28 cellular contexts compared by ENCODE assay signal in the genomic region with DNA sequence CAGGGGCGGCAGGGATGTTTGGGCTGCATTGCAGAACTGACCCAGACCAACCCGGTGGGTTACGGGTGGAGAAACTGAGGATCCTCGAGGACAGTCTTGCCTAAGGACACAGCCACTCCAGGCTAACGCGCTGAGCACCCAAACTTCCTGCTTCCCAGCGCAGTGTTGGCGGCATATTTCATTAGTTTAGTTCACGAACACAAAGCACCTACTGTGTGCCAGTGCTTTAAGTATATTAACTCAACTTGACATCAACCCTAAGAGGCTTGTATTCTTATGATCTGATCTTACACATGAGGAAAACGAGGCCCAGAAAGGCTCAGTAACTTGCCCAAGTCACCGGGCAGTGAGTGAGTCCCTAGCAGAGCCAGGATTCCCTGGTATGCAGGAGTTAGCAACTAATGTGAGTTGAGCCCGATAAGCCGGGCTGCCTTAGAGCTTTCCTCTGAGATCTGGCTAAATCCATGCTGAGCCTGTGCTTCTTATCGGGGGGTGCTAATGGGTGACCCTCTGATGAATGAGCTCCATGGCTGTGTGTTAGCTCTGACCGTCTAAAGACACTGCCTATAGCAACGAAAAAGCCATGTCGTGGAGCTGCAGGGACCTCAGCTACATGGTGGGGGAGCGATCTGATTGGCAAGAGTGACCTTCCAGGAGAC.
"Had no signal": no experiment of that assay in that cellular context is flagged by ENCODE, and none has a peak within 500 bp of the region (broad histone marks: within the 10 kb centered on the region; RNA-seq: fewer than 3 reads in every experiment).

No MANE protein-coding gene starts in this region.

- H3K27ac Mint-ChIP-seq: activated CD8-positive, alpha-beta T cell treated with anti-CD3 and anti-CD28 coated beads for 36 hours; activated naive CD8-positive, alpha-beta T cell treated with anti-CD3 and anti-CD28 coated beads for 36 hours; activated T-helper 2 cell treated with anti-CD3 and anti-CD28 coated beads, Interferon-gamma antibody, Interleukin-2, Interleukin-4, amounts not matched to agents 10 μg/mL and 5 μg/mL and 100 μg/mL, durations not matched to agents 14 hours and 24 hours and 36 hours; effector memory CD8-positive, alpha-beta T cell; nephron; progenitor cell of endocrine pancreas; stimulated activated effector memory CD8-positive, alpha-beta T cell treated with anti-CD3 and anti-CD28 coated beads, Interleukin-12 subunit alpha, Interleukin-12 subunit beta, amount 100 ng/mL, for 72 hours; stimulated activated naive CD8-positive, alpha-beta T cell treated with anti-CD3 and anti-CD28 coated beads, Interleukin-15, Interleukin-2, amounts not matched to agents 100 ng/mL and 50 ng/mL, for 24 hours; T-helper 17 cell; type B pancreatic cell had no signal

- H3K9me3 ChIP-seq: adrenal gland, gastroesophageal sphincter, ovary had no signal

- H3K4me3 Mint-ChIP-seq: activated CD8-positive, alpha-beta T cell treated with anti-CD3 and anti-CD28 coated beads for 36 hours; activated naive CD8-positive, alpha-beta T cell treated with anti-CD3 and anti-CD28 coated beads for 36 hours; activated T-cell treated with anti-CD3 and anti-CD28 coated beads, Interleukin-2, amount 50 U/mL, for 4 hours; effector memory CD8-positive, alpha-beta T cell; nephron; stimulated activated effector memory CD8-positive, alpha-beta T cell treated with anti-CD3 and anti-CD28 coated beads, Interleukin-12 subunit alpha, Interleukin-12 subunit beta, amount 100 ng/mL, for 72 hours; stimulated activated naive CD8-positive, alpha-beta T cell treated with anti-CD3 and anti-CD28 coated beads, Interleukin-15, Interleukin-2, amounts not matched to agents 100 ng/mL and 50 ng/mL, for 24 hours; T-helper 17 cell; type B pancreatic cell had no signal

- DNase-seq: activated CD4-positive, alpha-beta T cell treated with anti-CD3 and anti-CD28 coated beads, Interleukin-2, amount 50 U/mL, for 1 hour; activated CD8-positive, alpha-beta T cell treated with anti-CD3 and anti-CD28 coated beads for 36 hours; activated naive CD4-positive, alpha-beta T cell; activated naive CD8-positive, alpha-beta T cell treated with anti-CD3 and anti-CD28 coated beads for 36 hours; activated T-cell treated with anti-CD3 and anti-CD28 coated beads, Interleukin-2, amount 50 U/mL, for 4 hours; adrenal gland; brain microvascular endothelial cell; cortex of kidney; effector memory CD8-positive, alpha-beta T cell; hippocampal formation; left cardiac atrium; left ventricle myocardium superior; stimulated activated CD4-positive, alpha-beta T cell treated with anti-CD3 and anti-CD28 coated beads, Interleukin-4, amount 100 ng/mL, for 24 hours; T-helper 17 cell; T1000 had no signal

- H3K9me3 Mint-ChIP-seq: activated CD8-positive, alpha-beta T cell treated with anti-CD3 and anti-CD28 coated beads for 36 hours; activated naive CD8-positive, alpha-beta T cell treated with anti-CD3 and anti-CD28 coated beads for 36 hours; activated T-cell treated with anti-CD3 and anti-CD28 coated beads, Interleukin-2, amount 50 U/mL, for 4 hours; activated T-helper 2 cell treated with anti-CD3 and anti-CD28 coated beads, Interferon-gamma antibody, Interleukin-2, Interleukin-4, amounts not matched to agents 10 μg/mL and 5 μg/mL and 100 μg/mL, durations not matched to agents 14 hours and 24 hours and 36 hours; effector memory CD8-positive, alpha-beta T cell; nephron; stimulated activated effector memory CD8-positive, alpha-beta T cell treated with anti-CD3 and anti-CD28 coated beads, Interleukin-12 subunit alpha, Interleukin-12 subunit beta, amount 100 ng/mL, for 72 hours; stimulated activated naive CD8-positive, alpha-beta T cell treated with anti-CD3 and anti-CD28 coated beads, Interleukin-15, Interleukin-2, amounts not matched to agents 100 ng/mL and 50 ng/mL, for 24 hours; type B pancreatic cell had no signal

- H3K36me3 ChIP-seq: adrenal gland, brain microvascular endothelial cell, gastroesophageal sphincter, ovary had no signal

- H3K27me3 ChIP-seq: adrenal gland, ovary had no signal

- H3K36me3 Mint-ChIP-seq: activated naive CD8-positive, alpha-beta T cell treated with anti-CD3 and anti-CD28 coated beads for 36 hours; stimulated activated effector memory CD8-positive, alpha-beta T cell treated with anti-CD3 and anti-CD28 coated beads, Interleukin-12 subunit alpha, Interleukin-12 subunit beta, amount 100 ng/mL, for 72 hours; type B pancreatic cell had no signal

- H3K27ac ChIP-seq: adrenal gland, brain microvascular endothelial cell, gastroesophageal sphincter, ovary, skin epidermis had no signal

- H3K4me3 ChIP-seq: adrenal gland, gastroesophageal sphincter, ovary, skin epidermis had no signal

- ATAC-seq: activated CD8-positive, alpha-beta T cell treated with anti-CD3 and anti-CD28 coated beads for 36 hours; activated T-cell treated with anti-CD3 and anti-CD28 coated beads, Interleukin-2, amount 50 U/mL, for 4 hours; effector memory CD8-positive, alpha-beta T cell; gastroesophageal sphincter; left cardiac atrium; left ventricle myocardium superior; sciatic nerve; stimulated activated effector memory CD8-positive, alpha-beta T cell treated with anti-CD3 and anti-CD28 coated beads, Interleukin-12 subunit alpha, Interleukin-12 subunit beta, amount 100 ng/mL, for 72 hours; T-helper 17 cell had no signal

- FAIRE-seq: astrocyte, endothelial cell of umbilical vein, keratinocyte had no signal
